In the genomic region with DNA sequence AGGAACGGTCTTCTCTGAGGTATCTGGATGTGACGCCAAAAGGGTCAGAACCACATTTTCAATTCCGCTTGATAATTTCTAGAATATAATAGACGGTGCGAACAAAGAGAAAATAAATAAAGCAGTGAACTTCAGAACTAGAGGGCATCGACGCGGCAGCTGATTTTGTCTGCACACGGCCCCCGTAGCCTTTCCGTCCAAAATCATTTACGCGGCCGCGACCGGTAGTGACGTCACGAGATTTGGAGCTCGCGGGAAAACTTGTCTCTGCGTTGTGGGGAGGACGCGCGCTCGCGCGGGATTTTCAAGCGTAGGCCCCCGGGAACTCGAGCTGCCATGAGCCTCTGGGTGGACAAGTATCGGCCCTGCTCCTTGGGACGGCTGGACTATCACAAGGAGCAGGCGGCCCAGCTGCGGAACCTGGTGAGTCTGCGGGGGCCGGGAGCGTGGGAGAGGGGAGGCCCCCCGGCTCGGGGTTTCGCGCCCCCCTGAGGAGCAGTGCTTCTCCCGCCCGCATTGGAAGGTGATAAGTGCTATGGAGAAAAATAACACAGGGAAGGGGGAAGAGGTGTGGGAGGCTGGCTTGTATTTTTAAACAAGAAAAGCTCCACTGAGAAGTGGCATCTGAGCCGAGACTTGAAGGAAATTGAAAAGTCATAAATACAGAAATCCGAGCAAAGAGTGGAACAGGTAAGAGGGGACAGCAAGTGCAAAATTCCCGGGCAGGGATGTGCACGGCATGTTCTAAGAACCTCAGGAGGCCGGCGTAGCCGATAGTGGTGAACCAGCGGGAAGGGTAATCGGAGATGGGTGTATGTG, we compare ENCODE assay signal across 8 cellular contexts. TPM values are rescaled to one million over a fixed set of nuclear protein-coding genes. Genes with fewer than 3 reads are reported as not detected.
DNase-seq lines count a peak whose midpoint lies in the region; ATAC-seq, FAIRE-seq and TF ChIP-seq lines count a peak whose summit lies in the region.

A gene with protein sequence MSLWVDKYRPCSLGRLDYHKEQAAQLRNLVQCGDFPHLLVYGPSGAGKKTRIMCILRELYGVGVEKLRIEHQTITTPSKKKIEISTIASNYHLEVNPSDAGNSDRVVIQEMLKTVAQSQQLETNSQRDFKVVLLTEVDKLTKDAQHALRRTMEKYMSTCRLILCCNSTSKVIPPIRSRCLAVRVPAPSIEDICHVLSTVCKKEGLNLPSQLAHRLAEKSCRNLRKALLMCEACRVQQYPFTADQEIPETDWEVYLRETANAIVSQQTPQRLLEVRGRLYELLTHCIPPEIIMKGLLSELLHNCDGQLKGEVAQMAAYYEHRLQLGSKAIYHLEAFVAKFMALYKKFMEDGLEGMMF (plus strand): TSS at position 307 of the 819 bp plus-strand sequence. CDS start 30 bp downstream, at position 337.

- H3K4me1 ChIP-seq in heart right ventricle = peaks cover 0 to 18% (median 9%) of the 10 kb centered on the region in 9 donors

- H3K4me3 ChIP-seq in heart right ventricle = peak within 1 kb of the TSS; percentile 57 to 93 (median 83)

- FAIRE-seq in GM12892 (lab: Jason Lieb, UNC) = peak; percentile 95

- TF ChIP-seq CTCF in heart right ventricle (IDR thresholded peaks at IDR 0.05) = peak in 1 of 9 donors; percentile 11

- H3K9me3 ChIP-seq in heart right ventricle = no peaks in the 10 kb centered on the region

- ATAC-seq in HG02852 (IDR thresholded peaks at IDR 0.05; ENCODE audit: unreplicated experiment) (peak; percentile 98), heart right ventricle (peak; percentile 96 to 98 (median 98))

- peak; percentile 65 for DNase-seq in GM12892 (ENCODE audit: insufficient read length)
- DNase-seq in NCI-H146 treated with DMSO at 0.1 percent for 48 hours (lab: John Stamatoyannopoulos, UW; ENCODE audit: unreplicated experiment) = peak; percentile 90
- DNase-seq in amniotic stem cell (lab: John Stamatoyannopoulos, UW) = peak; percentile 94
- DNase-seq in heart right ventricle = peak; percentile 93 to 97
- peak; percentile 99 for DNase-seq in posterior vena cava (ENCODE audit: low spot score)
- peak; percentile 94 for DNase-seq in ureter (ENCODE audit: low spot score)

- H3K36me3 ChIP-seq in heart right ventricle = peaks cover 0 to 16% (median 6%) of the 10 kb centered on the region in 9 donors

- peak within 1 kb of the TSS in 9 of 10 donors; percentile 45 to 82 (median 74) for H3K27ac ChIP-seq in heart right ventricle

- intact Hi-C loops in T-helper 1 cell treated with Interleukin-12 subunit alpha and Interleukin-12 subunit beta and Interleukin-4 antibody, amounts not matched to agents 30 ng/mL and 1 ng/mL, for 36 hours (cut with micrococcal nuclease) = loop anchor here (1.0 to 10.0 kb wide), 17 partner anchors 31 to 1893 kb away; a partner anchor contains a TSS
- intact Hi-C loops in heart right ventricle (cut with DNase I) = no loop called here
- intact Hi-C loops in posterior vena cava (cut with DNase I) = no loop called here

- no peaks in the 10 kb centered on the region for H3K27me3 ChIP-seq in heart right ventricle

- peak; percentile 76; the same call in 1 of the 2 replicates for TF ChIP-seq POLR2A in GM12892 (IDR thresholded peaks at IDR 0.05; ENCODE audit: low read depth, low read length)

- WGBS in heart right ventricle, 2 donors = 0 to 1% methylated on average over 52 of the region's 52 CpGs

RNA-seq across cellular contexts. Expression of the gene that starts here (rescaled TPM):
- polyA plus RNA-seq in GM12892 (2012; ENCODE audit: missing spikeins) = 35.4 TPM
- 31.5 and 33.0 TPM in 2 replicates for total RNA-seq in T-helper 1 cell treated with Interleukin-12 subunit alpha and Interleukin-12 subunit beta and Interleukin-4 antibody, amounts not matched to agents 30 ng/mL and 1 ng/mL, for 36 hours
- total RNA-seq in heart right ventricle (1 to 10 TPM; 3.2 to 7.0 (median 5.3) TPM), posterior vena cava (1 to 10 TPM; 5.2 to 5.3 TPM), ureter (8.1 TPM)
- 1 to 10 TPM; 2.5 to 4.7 TPM for polyA plus RNA-seq in heart right ventricle

Comparison
In these comparisons a context has a peak if more than half of its experiments do, and no peak if none do; other contexts are left out.
1. Peak in every context shown above with its lines: DNase-seq, ATAC-seq, H3K4me3 ChIP-seq and H3K27ac ChIP-seq.